1 cellular context compared by ENCODE assay signal in the genomic region with DNA sequence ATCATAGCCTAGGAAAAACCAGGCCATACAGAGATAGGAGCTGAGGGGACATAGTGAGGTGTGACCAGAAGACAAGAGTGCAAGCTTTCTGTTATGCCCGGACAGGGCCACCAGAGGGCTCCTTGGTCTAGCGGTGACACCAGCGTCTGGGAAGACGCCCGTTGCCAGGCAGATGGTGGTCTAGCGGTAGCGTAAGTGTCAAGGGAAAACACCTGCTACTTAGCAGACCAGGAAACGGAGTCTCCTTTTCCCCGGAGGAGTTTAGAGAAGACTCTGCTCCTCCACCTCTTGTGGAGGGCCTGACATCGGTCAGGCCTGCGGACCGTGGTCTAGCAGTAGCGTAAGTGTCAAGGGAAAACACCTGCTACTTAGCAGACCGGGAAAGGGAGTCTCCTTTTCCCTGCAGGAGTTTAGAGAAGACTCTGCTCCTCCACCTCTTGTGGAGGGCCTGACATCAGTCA.
TF ChIP-seq lines count a peak whose summit lies in the region.

No MANE protein-coding gene starts in this region.

TF ChIP-seq in GM12878, 131 proteins besides CTCF, POLR2A, EP300 and RAD21:
- TF ChIP-seq RFX5 (IDR thresholded peaks at IDR 0.05; ENCODE audit: low read depth, low read length), result peak; percentile 87
- peak; percentile 38; the same call in 1 of the 2 replicates for TF ChIP-seq RUNX3 (IDR thresholded peaks at IDR 0.05; ENCODE audit: low read length)
- TF ChIP-seq CREB1 (IDR thresholded peaks at IDR 0.05; ENCODE audit: low read depth), result 0 out of 2 replicates have a peak, but pooled peaks have one; percentile 18
- TF ChIP-seq IKZF1 (conservative IDR thresholded peaks at IDR 0.05), result peak; percentile 80
- TF ChIP-seq RELB (IDR thresholded peaks at IDR 0.05; ENCODE audit: low read depth), result peak; percentile 61
- peak; percentile 56; the same call in 1 of the 2 replicates for TF ChIP-seq DPF2 (IDR thresholded peaks at IDR 0.05)
- TF ChIP-seq BHLHE40 (IDR thresholded peaks at IDR 0.05; ENCODE audit: borderline replicate concordance in 1 of 2, low read depth in 2 of 2, low read length in 1 of 2), result peak in 1 of 2 experiments; percentile 39; a peak in 1 of 4 replicates
- TF ChIP-seq SKIL (IDR thresholded peaks at IDR 0.05; ENCODE audit: low read depth, poor library complexity, severe bottlenecking), result peak; percentile 55
- 0 out of 2 replicates have a peak, but pooled peaks have one; percentile 35 for TF ChIP-seq TCF12 (IDR thresholded peaks at IDR 0.05; ENCODE audit: low read depth, low read length)
- TF ChIP-seq ATF7 (IDR thresholded peaks at IDR 0.05; ENCODE audit: low read depth), result peak; percentile 66
- TF ChIP-seq CREM (IDR thresholded peaks at IDR 0.05; ENCODE audit: low read depth), result peak; percentile 73
- TF ChIP-seq, protein P1, sequence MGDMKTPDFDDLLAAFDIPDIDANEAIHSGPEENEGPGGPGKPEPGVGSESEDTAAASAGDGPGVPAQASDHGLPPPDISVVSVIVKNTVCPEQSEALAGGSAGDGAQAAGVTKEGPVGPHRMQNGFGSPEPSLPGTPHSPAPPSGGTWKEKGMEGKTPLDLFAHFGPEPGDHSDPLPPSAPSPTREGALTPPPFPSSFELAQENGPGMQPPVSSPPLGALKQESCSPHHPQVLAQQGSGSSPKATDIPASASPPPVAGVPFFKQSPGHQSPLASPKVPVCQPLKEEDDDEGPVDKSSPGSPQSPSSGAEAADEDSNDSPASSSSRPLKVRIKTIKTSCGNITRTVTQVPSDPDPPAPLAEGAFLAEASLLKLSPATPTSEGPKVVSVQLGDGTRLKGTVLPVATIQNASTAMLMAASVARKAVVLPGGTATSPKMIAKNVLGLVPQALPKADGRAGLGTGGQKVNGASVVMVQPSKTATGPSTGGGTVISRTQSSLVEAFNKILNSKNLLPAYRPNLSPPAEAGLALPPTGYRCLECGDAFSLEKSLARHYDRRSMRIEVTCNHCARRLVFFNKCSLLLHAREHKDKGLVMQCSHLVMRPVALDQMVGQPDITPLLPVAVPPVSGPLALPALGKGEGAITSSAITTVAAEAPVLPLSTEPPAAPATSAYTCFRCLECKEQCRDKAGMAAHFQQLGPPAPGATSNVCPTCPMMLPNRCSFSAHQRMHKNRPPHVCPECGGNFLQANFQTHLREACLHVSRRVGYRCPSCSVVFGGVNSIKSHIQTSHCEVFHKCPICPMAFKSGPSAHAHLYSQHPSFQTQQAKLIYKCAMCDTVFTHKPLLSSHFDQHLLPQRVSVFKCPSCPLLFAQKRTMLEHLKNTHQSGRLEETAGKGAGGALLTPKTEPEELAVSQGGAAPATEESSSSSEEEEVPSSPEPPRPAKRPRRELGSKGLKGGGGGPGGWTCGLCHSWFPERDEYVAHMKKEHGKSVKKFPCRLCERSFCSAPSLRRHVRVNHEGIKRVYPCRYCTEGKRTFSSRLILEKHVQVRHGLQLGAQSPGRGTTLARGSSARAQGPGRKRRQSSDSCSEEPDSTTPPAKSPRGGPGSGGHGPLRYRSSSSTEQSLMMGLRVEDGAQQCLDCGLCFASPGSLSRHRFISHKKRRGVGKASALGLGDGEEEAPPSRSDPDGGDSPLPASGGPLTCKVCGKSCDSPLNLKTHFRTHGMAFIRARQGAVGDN (IDR thresholded peaks at IDR 0.05), result 0 out of 2 replicates have a peak, but pooled peaks have one; percentile 16
- 0 out of 2 replicates have a peak, but pooled peaks have one; percentile 16 for TF ChIP-seq EED (IDR thresholded peaks at IDR 0.05; ENCODE audit: low read depth)
- peak; percentile 23; the same call in 1 of the 2 replicates for TF ChIP-seq NR2F1 (conservative IDR thresholded peaks at IDR 0.05)
- TF ChIP-seq LARP7 (IDR thresholded peaks at IDR 0.05), result peak; percentile 49; the same call in 1 of the 2 replicates
- peak; percentile 62 to 64 for TF ChIP-seq IKZF2 (IDR thresholded peaks at IDR 0.05)
- peak; percentile 55; the same call in 1 of the 2 replicates for TF ChIP-seq NBN (IDR thresholded peaks at IDR 0.05)
